20 cellular contexts compared by ENCODE assay signal in the genomic region with DNA sequence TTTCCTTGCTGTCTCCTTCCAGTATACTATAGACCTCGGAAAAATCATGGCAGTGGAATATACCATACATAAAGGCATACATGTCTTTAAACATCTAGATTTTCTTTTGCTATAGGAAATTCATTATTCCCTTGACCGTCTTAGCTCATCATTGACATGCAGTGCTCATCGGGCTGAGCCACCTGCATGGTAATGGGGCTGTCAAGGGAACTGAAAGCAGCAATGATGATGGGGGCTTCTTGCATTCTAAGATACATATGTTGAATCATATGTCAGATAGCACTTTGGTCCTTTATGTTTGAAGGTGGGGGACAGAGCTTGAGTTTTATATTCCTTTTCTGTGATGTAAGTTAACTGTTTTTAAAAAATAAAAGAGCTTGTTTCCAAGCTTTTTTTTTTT.
DNase-seq lines count a peak whose midpoint lies in the region; ATAC-seq and TF ChIP-seq lines count a peak whose summit lies in the region.
"Had no signal": no experiment of that assay in that cellular context is flagged by ENCODE, and none has a peak within 500 bp of the region (broad histone marks: within the 10 kb centered on the region; RNA-seq: fewer than 3 reads in every experiment).

No MANE protein-coding gene starts in this region.

- H4K12ac ChIP-seq in trophoblast cell (ENCODE audit: low read depth, low read length) = no peak overlapping the region

- H3K4ac ChIP-seq in trophoblast cell (ENCODE audit: low read depth, low read length) = no peak overlapping the region

- no peaks in the 10 kb centered on the region; the same call in 1 of the 2 replicates for H3K9me2 ChIP-seq in GM23338 (ENCODE audit: insufficient read depth)
- H3K9me2 ChIP-seq in Karpas-422 (replicated peaks; ENCODE audit: insufficient read depth, low read length) = no peaks in the 10 kb centered on the region

- TF ChIP-seq CTCF in GM23338 (conservative IDR thresholded peaks at IDR 0.05; ENCODE audit: low read depth in 2 of 2) = no peak
- TF ChIP-seq CTCF in osteoblast (IDR thresholded peaks at IDR 0.05; ENCODE audit: extremely low read depth, low read depth, low read length) = no peak

- H2BK120ac ChIP-seq in trophoblast cell (ENCODE audit: insufficient read depth, low read length, poor library complexity) = peak overlapping the region; percentile 29

- no peak overlapping the region for H3K14ac ChIP-seq in trophoblast cell (ENCODE audit: low read length)

- no peak overlapping the region for H4K8ac ChIP-seq in trophoblast cell (ENCODE audit: low read depth, low read length)

- H3K36me3 ChIP-seq in GM23338 (ENCODE audit: insufficient read depth) = no peaks in the 10 kb centered on the region; the same call in 1 of the 2 replicates
- peaks cover 0 to 2% of the 10 kb centered on the region in 2 experiments for H3K36me3 ChIP-seq in trophoblast cell (ENCODE audit: control insufficient read depth in 1 of 2, insufficient read depth in 2 of 2, low read length in 2 of 2)
- no peaks in the 10 kb centered on the region for H3K36me3 ChIP-seq in osteoblast (ENCODE audit: insufficient read depth, low read length)
- H3K36me3 ChIP-seq in Karpas-422 (ENCODE audit: insufficient read depth, low read length) = no peaks in the 10 kb centered on the region

- H3K4me3 Mint-ChIP-seq in activated naive CD4-positive, alpha-beta T cell treated with anti-CD3 and anti-CD28 coated beads, Interleukin-2, amount 50 U/mL, for 24 hours = no peak overlapping the region
- H3K4me3 Mint-ChIP-seq in activated naive CD4-positive, alpha-beta T cell treated with anti-CD3 and anti-CD28 coated beads for 36 hours = no peak overlapping the region
- H3K4me3 Mint-ChIP-seq in GM23338 (no peak overlapping the region), memory B cell (no peak overlapping the region)
- H3K4me3 Mint-ChIP-seq: CD14-positive monocyte had no signal

- H3K4me3 ChIP-seq in GM23338 (no peak overlapping the region), trophoblast cell (ENCODE audit: low read depth, low read length) (no peak overlapping the region), osteoblast (ENCODE audit: insufficient read depth, low read length) (no peak overlapping the region), Karpas-422 (ENCODE audit: low read length) (no peak overlapping the region)

- H3K9ac ChIP-seq in trophoblast cell (ENCODE audit: low read length) = no peak overlapping the region
- no peak overlapping the region for H3K9ac ChIP-seq in Karpas-422 (ENCODE audit: low read length)

- CTCF ChIA-PET in activated naive CD4-positive, alpha-beta T cell treated with anti-CD3 and anti-CD28 coated beads for 36 hours (lab: Charles Lee) = no interaction called here

- no peaks in the 10 kb centered on the region for H3K27me3 ChIP-seq in GM23338 (ENCODE audit: insufficient read depth)
- H3K27me3 ChIP-seq in trophoblast cell (ENCODE audit: insufficient read depth, low read length) = no peaks in the 10 kb centered on the region
- H3K27me3 ChIP-seq in osteoblast (ENCODE audit: insufficient read depth, low read length) = no peaks in the 10 kb centered on the region
- no peaks in the 10 kb centered on the region for H3K27me3 ChIP-seq in Karpas-422 (ENCODE audit: low read length)

- no peak for DNase-seq in activated naive CD4-positive, alpha-beta T cell treated with anti-CD3 and anti-CD28 coated beads for 36 hours
- no peak for DNase-seq in GM23338 (ENCODE audit: low spot score)
- DNase-seq in memory B cell (ENCODE audit: low spot score in 2 of 2) = no peak
- DNase-seq in trophoblast cell = no peak
- no peak for DNase-seq in osteoblast (ENCODE audit: insufficient read length, low spot score, missing footprints)
- no peak for DNase-seq in Karpas-422
- DNase-seq: Caco-2, DMS 273 treated with DMSO at 0.1 percent for 48 hours, KG1, NCI-H1092 treated with DMSO at 0.1 percent for 48 hours, NCI-H1436 treated with DMSO at 0.1 percent for 48 hours, NCI-H2029, NCI-H2227 treated with DMSO at 0.1 percent for 48 hours, NCI-H510A treated with DMSO at 0.1 percent for 48 hours, NCI-H748 treated with DMSO at 0.1 percent for 48 hours, SIG-M5 had no signal

- H4K20me1 ChIP-seq in GM23338 (replicated peaks; ENCODE audit: insufficient read depth) = no peaks in the 10 kb centered on the region; the same call in 1 of the 2 replicates
- no peaks in the 10 kb centered on the region for H4K20me1 ChIP-seq in osteoblast (ENCODE audit: insufficient read depth, low read length)
- no peaks in the 10 kb centered on the region for H4K20me1 ChIP-seq in Karpas-422 (ENCODE audit: insufficient read depth, low read depth, low read length)

- H3K23ac ChIP-seq in trophoblast cell (ENCODE audit: low read length) = no peak overlapping the region

- no peaks in the 10 kb centered on the region for H3K79me1 ChIP-seq in trophoblast cell (ENCODE audit: low read length)

- intact Hi-C loops in activated naive CD4-positive, alpha-beta T cell treated with anti-CD3 and anti-CD28 coated beads for 36 hours (cut with micrococcal nuclease) = no loop called here

- H3K4me2 ChIP-seq in GM23338 = no peak overlapping the region
- no peak overlapping the region for H3K4me2 ChIP-seq in trophoblast cell (ENCODE audit: low read length)
- H3K4me2 ChIP-seq in osteoblast (ENCODE audit: insufficient read depth, low read length) = no peak overlapping the region
- no peak overlapping the region for H3K4me2 ChIP-seq in Karpas-422 (ENCODE audit: low read depth, low read length, poor library complexity, severe bottlenecking)

- H2BK5ac ChIP-seq in trophoblast cell (ENCODE audit: low read depth, low read length, poor library complexity) = peak overlapping the region; percentile 40

- H3K4me1 Mint-ChIP-seq in activated naive CD4-positive, alpha-beta T cell treated with anti-CD3 and anti-CD28 coated beads, Interleukin-2, amount 50 U/mL, for 24 hours = peaks cover 68% of the 10 kb centered on the region
- H3K4me1 Mint-ChIP-seq in activated naive CD4-positive, alpha-beta T cell treated with anti-CD3 and anti-CD28 coated beads for 36 hours (ENCODE audit: low read depth) = peaks cover 40% of the 10 kb centered on the region
- H3K4me1 Mint-ChIP-seq in GM23338 = peaks cover 6% of the 10 kb centered on the region
- peaks cover 6% of the 10 kb centered on the region for H3K4me1 Mint-ChIP-seq in memory B cell

- H2AFZ ChIP-seq in GM23338 (no peak overlapping the region), trophoblast cell (ENCODE audit: insufficient read depth, low read length, poor library complexity) (no peak overlapping the region), osteoblast (ENCODE audit: low read length) (no peak overlapping the region), Karpas-422 (ENCODE audit: low read length) (no peak overlapping the region)

- no peaks in the 10 kb centered on the region for H3K79me2 ChIP-seq in GM23338 (replicated peaks; ENCODE audit: insufficient read depth)
- H3K79me2 ChIP-seq in trophoblast cell (ENCODE audit: control insufficient read depth, insufficient read depth, low read length, poor library complexity) = no peaks in the 10 kb centered on the region
- no peaks in the 10 kb centered on the region for H3K79me2 ChIP-seq in osteoblast (ENCODE audit: insufficient read depth, low read length)
- no peaks in the 10 kb centered on the region for H3K79me2 ChIP-seq in Karpas-422 (ENCODE audit: low read length)

- peaks cover 20% of the 10 kb centered on the region for H3K36me3 Mint-ChIP-seq in activated naive CD4-positive, alpha-beta T cell treated with anti-CD3 and anti-CD28 coated beads, Interleukin-2, amount 50 U/mL, for 24 hours
- peaks cover 13% of the 10 kb centered on the region for H3K36me3 Mint-ChIP-seq in activated naive CD4-positive, alpha-beta T cell treated with anti-CD3 and anti-CD28 coated beads for 36 hours (ENCODE audit: low read depth)
- peaks cover 24% of the 10 kb centered on the region; the same call in 2 of the 3 replicates for H3K36me3 Mint-ChIP-seq in GM23338 (ENCODE audit: low read depth)
- peaks cover 42% of the 10 kb centered on the region for H3K36me3 Mint-ChIP-seq in memory B cell

- no peaks in the 10 kb centered on the region for H3K9me3 Mint-ChIP-seq in activated naive CD4-positive, alpha-beta T cell treated with anti-CD3 and anti-CD28 coated beads, Interleukin-2, amount 50 U/mL, for 24 hours
- no peaks in the 10 kb centered on the region for H3K9me3 Mint-ChIP-seq in activated naive CD4-positive, alpha-beta T cell treated with anti-CD3 and anti-CD28 coated beads for 36 hours
- H3K9me3 Mint-ChIP-seq in GM23338 = no peaks in the 10 kb centered on the region
- no peaks in the 10 kb centered on the region for H3K9me3 Mint-ChIP-seq in memory B cell
- H3K9me3 Mint-ChIP-seq: CD14-positive monocyte had no signal

- no peak overlapping the region for H4K91ac ChIP-seq in trophoblast cell (ENCODE audit: low read depth, low read length)

- H3K27ac Mint-ChIP-seq in activated naive CD4-positive, alpha-beta T cell treated with anti-CD3 and anti-CD28 coated beads, Interleukin-2, amount 50 U/mL, for 24 hours = peak overlapping the region; percentile 92
- no peak overlapping the region for H3K27ac Mint-ChIP-seq in activated naive CD4-positive, alpha-beta T cell treated with anti-CD3 and anti-CD28 coated beads for 36 hours
- peak overlapping the region; percentile 75; the same call in 1 of the 2 replicates for H3K27ac Mint-ChIP-seq in GM23338
- peak overlapping the region; percentile 19 for H3K27ac Mint-ChIP-seq in memory B cell

- no peak overlapping the region for H2BK12ac ChIP-seq in trophoblast cell (ENCODE audit: low read length)

- ATAC-seq in GM23338 (no peak), memory B cell (ENCODE audit: low read depth) (no peak)
- no peak for ATAC-seq in activated CD4-positive, CD25-positive, alpha-beta regulatory T cell treated with anti-CD3 and anti-CD28 coated beads, Interleukin-2, amount 50 U/mL, for 24 hours
- ATAC-seq: Panc1 had no signal

- H3K9me3 ChIP-seq in trophoblast cell (ENCODE audit: insufficient read depth, low read depth, low read length) (no peaks in the 10 kb centered on the region), osteoblast (ENCODE audit: low read depth, low read length) (no peaks in the 10 kb centered on the region), Karpas-422 (ENCODE audit: low read length) (no peaks in the 10 kb centered on the region)
- H3K9me3 ChIP-seq: Caco-2 had no signal

- no peak overlapping the region for H3K18ac ChIP-seq in trophoblast cell (ENCODE audit: low read length)

- H3K4me1 ChIP-seq in GM23338 (ENCODE audit: insufficient read depth) (peaks cover 17% of the 10 kb centered on the region), trophoblast cell (ENCODE audit: control insufficient read depth in 1 of 2, insufficient read depth in 2 of 2, low read length in 2 of 2) (peaks cover 4 to 5% of the 10 kb centered on the region in 2 experiments), osteoblast (ENCODE audit: insufficient read depth, low read length) (no peaks in the 10 kb centered on the region), Karpas-422 (ENCODE audit: low read length) (no peaks in the 10 kb centered on the region)
- H3K4me1 ChIP-seq: Caco-2 had no signal

- H3K27ac ChIP-seq in GM23338 (ENCODE audit: low read depth) = peak overlapping the region; percentile 42; the same call in 1 of the 2 replicates
- no peak overlapping the region for H3K27ac ChIP-seq in trophoblast cell (ENCODE audit: low read depth, low read length)
- H3K27ac ChIP-seq in osteoblast (ENCODE audit: low read depth, low read length) = no peak overlapping the region
- H3K27ac ChIP-seq in Karpas-422 (ENCODE audit: low read length) = no peak overlapping the region

- H3K27me3 Mint-ChIP-seq in activated naive CD4-positive, alpha-beta T cell treated with anti-CD3 and anti-CD28 coated beads, Interleukin-2, amount 50 U/mL, for 24 hours = no peaks in the 10 kb centered on the region
- no peaks in the 10 kb centered on the region for H3K27me3 Mint-ChIP-seq in activated naive CD4-positive, alpha-beta T cell treated with anti-CD3 and anti-CD28 coated beads for 36 hours (ENCODE audit: low read depth)
- H3K27me3 Mint-ChIP-seq in GM23338 (ENCODE audit: insufficient read depth, low read depth, poor library complexity) (no peaks in the 10 kb centered on the region), memory B cell (no peaks in the 10 kb centered on the region)

- H2AK5ac ChIP-seq in trophoblast cell (ENCODE audit: low read length) = no peak overlapping the region

- no CpG with 5 or more reads among the region's 3 CpGs for WGBS in trophoblast cell (ENCODE audit: extremely low coverage, insufficient coverage, insufficient read length)

- no peaks in the 10 kb centered on the region for H3F3A ChIP-seq in GM23338 (replicated peaks; ENCODE audit: low read depth)
